26 cellular contexts compared by ENCODE assay signal in genomic region chr10:103124420-103125096, GRCh38.
DNase-seq lines count a peak whose midpoint lies in the region; ATAC-seq, FAIRE-seq and TF ChIP-seq lines count a peak whose summit lies in the region.
"Had no signal": no experiment of that assay in that cellular context is flagged by ENCODE, and none has a peak within 500 bp of the region (broad histone marks: within the 10 kb centered on the region; RNA-seq: fewer than 3 reads in every experiment).

No MANE protein-coding gene starts in this region.

- no peak overlapping the region for H3K27ac Mint-ChIP-seq in activated CD4-positive, alpha-beta T cell treated with anti-CD3 and anti-CD28 coated beads, Interleukin-2, amount 10 ng/mL, durations not matched to agents 24 days and 14 days
- H3K27ac Mint-ChIP-seq in activated T-helper 17 cell treated with anti-CD3 and anti-CD28 coated beads, Interleukin-2, amount 50 U/mL, for 72 hours = no peak overlapping the region
- H3K27ac Mint-ChIP-seq: stimulated activated naive CD8-positive, alpha-beta T cell treated with anti-CD3 and anti-CD28 coated beads, Interleukin-15, amount 100 ng/mL, for 72 hours; T-cell; type B pancreatic cell had no signal

- intact Hi-C loops in activated CD4-positive, alpha-beta T cell treated with anti-CD3 and anti-CD28 coated beads, Interleukin-2, amount 10 ng/mL, durations not matched to agents 24 days and 14 days (cut with micrococcal nuclease) = no loop called here
- intact Hi-C loops in right lobe of liver (cut with DNase I) (no loop called here), lower lobe of right lung (cut with DNase I) (no loop called here)

- H3K9me3 ChIP-seq in right lobe of liver = no peaks in the 10 kb centered on the region
- no peaks in the 10 kb centered on the region for H3K9me3 ChIP-seq in lower lobe of right lung
- H3K9me3 ChIP-seq: prostate gland had no signal

- POLR2A ChIA-PET in HEK293T (lab: Yijun Ruan, JAX) = no interaction called here

- CTCF ChIA-PET in HEK293T (lab: Yijun Ruan, JAX) = interaction anchor here (0.7 to 1.2 kb wide), 2 partner anchors 15 to 535 kb away, joined by 3 read pairs; no protein-coding TSS in a partner anchor

- no peaks in the 10 kb centered on the region for H3K36me3 ChIP-seq in right lobe of liver
- H3K36me3 ChIP-seq in lower lobe of right lung = peaks cover 10% of the 10 kb centered on the region
- H3K36me3 ChIP-seq: prostate gland had no signal

- peak; percentile 40 for ATAC-seq in activated T-helper 17 cell treated with anti-CD3 and anti-CD28 coated beads, Interleukin-2, amount 50 U/mL, for 72 hours (replicated peaks)
- ATAC-seq in right lobe of liver = no peak
- no peak for ATAC-seq in HG03039 (IDR thresholded peaks at IDR 0.05; ENCODE audit: unreplicated experiment)
- no peak for ATAC-seq in lower lobe of right lung
- ATAC-seq: stimulated activated naive CD8-positive, alpha-beta T cell treated with anti-CD3 and anti-CD28 coated beads, Interleukin-15, amount 100 ng/mL, for 72 hours; T-cell had no signal

- H3K27me3 Mint-ChIP-seq in activated CD4-positive, alpha-beta T cell treated with anti-CD3 and anti-CD28 coated beads, Interleukin-2, amount 10 ng/mL, durations not matched to agents 24 days and 14 days = no peaks in the 10 kb centered on the region
- H3K27me3 Mint-ChIP-seq in activated T-helper 17 cell treated with anti-CD3 and anti-CD28 coated beads, Interleukin-2, amount 50 U/mL, for 72 hours = no peaks in the 10 kb centered on the region
- H3K27me3 Mint-ChIP-seq: CD8-positive, alpha-beta memory T cell; stimulated activated naive CD8-positive, alpha-beta T cell treated with anti-CD3 and anti-CD28 coated beads, Interleukin-15, amount 100 ng/mL, for 72 hours; T-cell; type B pancreatic cell had no signal

- H3K27me3 ChIP-seq in right lobe of liver = no peaks in the 10 kb centered on the region
- H3K27me3 ChIP-seq in lower lobe of right lung (ENCODE audit: low read depth) = no peaks in the 10 kb centered on the region

- FAIRE-seq in G401.6 (lab: Jason Lieb, UNC) = peak; percentile 96
- FAIRE-seq: HTR-8/SVneo had no signal

- H3K4me3 Mint-ChIP-seq in activated CD4-positive, alpha-beta T cell treated with anti-CD3 and anti-CD28 coated beads, Interleukin-2, amount 10 ng/mL, durations not matched to agents 24 days and 14 days = no peak overlapping the region
- no peak overlapping the region for H3K4me3 Mint-ChIP-seq in activated T-helper 17 cell treated with anti-CD3 and anti-CD28 coated beads, Interleukin-2, amount 50 U/mL, for 72 hours
- H3K4me3 Mint-ChIP-seq: CD8-positive, alpha-beta memory T cell; stimulated activated naive CD8-positive, alpha-beta T cell treated with anti-CD3 and anti-CD28 coated beads, Interleukin-15, amount 100 ng/mL, for 72 hours; T-cell; type B pancreatic cell had no signal

- H3K4me3 ChIP-seq in right lobe of liver = no peak overlapping the region
- H3K4me3 ChIP-seq in lower lobe of right lung = no peak overlapping the region
- H3K4me3 ChIP-seq: prostate gland had no signal

- peaks cover 19% of the 10 kb centered on the region for H3K36me3 Mint-ChIP-seq in activated CD4-positive, alpha-beta T cell treated with anti-CD3 and anti-CD28 coated beads, Interleukin-2, amount 10 ng/mL, durations not matched to agents 24 days and 14 days (ENCODE audit: low read depth)
- peaks cover 17% of the 10 kb centered on the region for H3K36me3 Mint-ChIP-seq in activated T-helper 17 cell treated with anti-CD3 and anti-CD28 coated beads, Interleukin-2, amount 50 U/mL, for 72 hours (ENCODE audit: low read depth)

- WGBS in right lobe of liver (ENCODE audit: insufficient coverage, low coverage, low lambda C conversion rate, missing lambda C conversion rate) = 98% methylated on average over 4 of the region's 4 CpGs

- H3K4me1 Mint-ChIP-seq in activated CD4-positive, alpha-beta T cell treated with anti-CD3 and anti-CD28 coated beads, Interleukin-2, amount 10 ng/mL, durations not matched to agents 24 days and 14 days = peaks cover 14% of the 10 kb centered on the region
- peaks cover 6% of the 10 kb centered on the region for H3K4me1 Mint-ChIP-seq in activated T-helper 17 cell treated with anti-CD3 and anti-CD28 coated beads, Interleukin-2, amount 50 U/mL, for 72 hours

- DNase-seq in activated CD4-positive, alpha-beta T cell treated with anti-CD3 and anti-CD28 coated beads for 48 hours = peak; percentile 44
- DNase-seq in activated CD4-positive, alpha-beta T cell treated with anti-CD3 and anti-CD28 coated beads, Interleukin-2, amount 10 ng/mL, durations not matched to agents 24 days and 14 days = no peak
- no peak for DNase-seq in right lobe of liver
- no peak for DNase-seq in HEK293T (ENCODE audit: extremely low spot score)
- no peak for DNase-seq in lower lobe of right lung
- DNase-seq: 8988T; activated naive CD4-positive, alpha-beta T cell; AML-193; CD8-positive, alpha-beta memory T cell; effector CD8-positive, alpha-beta T cell; foreskin melanocyte; GF-D8; islet precursor cell; mammary epithelial cell; MV-4-11; NCI-H187; NCI-H69; SIG-M5; stimulated activated naive CD8-positive, alpha-beta T cell treated with anti-CD3 and anti-CD28 coated beads, Interleukin-15, amount 100 ng/mL, for 72 hours; T-cell had no signal

- H3K4me1 ChIP-seq in right lobe of liver (peaks cover 0 to 52% (median 15%) of the 10 kb centered on the region in 4 donors), lower lobe of right lung (peaks cover 45% of the 10 kb centered on the region)
- H3K4me1 ChIP-seq: prostate gland had no signal

- no peaks in the 10 kb centered on the region for H3K9me3 Mint-ChIP-seq in activated CD4-positive, alpha-beta T cell treated with anti-CD3 and anti-CD28 coated beads, Interleukin-2, amount 10 ng/mL, durations not matched to agents 24 days and 14 days
- no peaks in the 10 kb centered on the region for H3K9me3 Mint-ChIP-seq in activated T-helper 17 cell treated with anti-CD3 and anti-CD28 coated beads, Interleukin-2, amount 50 U/mL, for 72 hours
- H3K9me3 Mint-ChIP-seq: CD8-positive, alpha-beta memory T cell; stimulated activated naive CD8-positive, alpha-beta T cell treated with anti-CD3 and anti-CD28 coated beads, Interleukin-15, amount 100 ng/mL, for 72 hours; T-cell; type B pancreatic cell had no signal

- TF ChIP-seq CTCF in right lobe of liver (IDR thresholded peaks at IDR 0.05) (no peak), lower lobe of right lung (IDR thresholded peaks at IDR 0.05) (no peak)

- H3K27ac ChIP-seq in right lobe of liver = peak overlapping the region in 2 of 3 donors; percentile 91 to 96
- no peak overlapping the region for H3K27ac ChIP-seq in lower lobe of right lung
- H3K27ac ChIP-seq: prostate gland had no signal

- TF ChIP-seq POLR2A in right lobe of liver (IDR thresholded peaks at IDR 0.05) = no peak

TF ChIP-seq in HEK293T, 16 proteins besides CTCF, POLR2A, EP300 and RAD21:
- no peak for TF ChIP-seq LEF1 (IDR thresholded peaks at IDR 0.05; ENCODE audit: borderline replicate concordance)
- no peak for TF ChIP-seq FOXK2 (IDR thresholded peaks at IDR 0.05)
- no peak for TF ChIP-seq BHLHE40 (IDR thresholded peaks at IDR 0.05; ENCODE audit: borderline replicate concordance)
- no peak for TF ChIP-seq FOXA1 (IDR thresholded peaks at IDR 0.05)
- TF ChIP-seq PKNOX1 (IDR thresholded peaks at IDR 0.05) = no peak
- TF ChIP-seq NFRKB (IDR thresholded peaks at IDR 0.05) = no peak
- TF ChIP-seq SUZ12 (IDR thresholded peaks at IDR 0.05) = no peak
- no peak for TF ChIP-seq L3MBTL2 (conservative IDR thresholded peaks at IDR 0.05)
- no peak for TF ChIP-seq ZNF384 (IDR thresholded peaks at IDR 0.05)
- no peak for TF ChIP-seq CTBP1 (IDR thresholded peaks at IDR 0.05; ENCODE audit: borderline replicate concordance)
- TF ChIP-seq FOXM1 (IDR thresholded peaks at IDR 0.05; ENCODE audit: borderline replicate concordance) = no peak
- TF ChIP-seq HDGF (IDR thresholded peaks at IDR 0.05; ENCODE audit: borderline replicate concordance) = no peak
- no peak for TF ChIP-seq ARNT (IDR thresholded peaks at IDR 0.05)
- TF ChIP-seq TARDBP (IDR thresholded peaks at IDR 0.05) = no peak
